Comparison of ENCODE assay signal across 8 cellular contexts in the genomic region with DNA sequence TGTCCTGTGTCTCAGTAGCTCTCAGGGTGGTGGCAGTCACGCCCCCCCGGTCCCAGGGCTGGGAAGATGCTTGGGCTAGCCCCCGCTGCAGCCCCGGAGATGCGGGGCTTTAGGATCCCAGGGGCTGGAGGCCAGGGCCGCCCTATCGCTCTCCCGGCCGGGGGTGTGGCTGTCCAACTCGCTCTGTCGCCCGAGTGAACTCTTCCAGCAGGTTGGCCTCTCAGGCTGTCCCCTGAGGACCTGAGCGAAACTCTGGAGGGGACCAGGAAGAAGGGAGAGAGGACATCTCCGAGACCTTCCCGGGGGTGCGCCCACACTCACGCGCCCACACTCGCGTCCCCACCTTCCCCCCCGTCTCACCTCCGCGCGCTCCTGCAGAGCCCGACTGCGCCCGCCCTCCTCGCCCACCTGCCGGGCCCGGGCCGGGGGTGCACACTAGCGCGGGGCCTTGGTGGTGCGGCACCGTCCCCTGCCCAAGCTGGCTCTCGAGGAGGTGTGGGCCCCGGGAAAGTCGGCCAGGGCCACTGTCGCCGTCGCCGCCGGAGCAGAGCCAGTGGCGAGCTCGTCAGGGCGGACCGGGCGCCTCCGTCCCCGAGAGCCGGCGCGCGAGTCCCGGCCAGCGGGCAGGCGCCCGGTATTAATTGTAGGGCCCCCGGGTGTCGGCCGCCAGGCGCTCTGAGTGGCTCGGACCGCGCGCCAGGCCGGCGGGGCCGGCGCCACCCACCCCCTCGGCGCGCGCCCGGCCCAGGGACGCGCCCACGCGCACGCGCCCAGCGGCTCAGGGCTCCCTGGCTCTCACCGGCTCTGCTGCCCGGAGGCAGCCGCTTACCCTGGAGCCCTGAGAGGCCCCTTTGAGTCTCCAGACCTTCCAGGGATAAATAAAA.
DNase-seq lines count a peak whose midpoint lies in the region; ATAC-seq, FAIRE-seq and TF ChIP-seq lines count a peak whose summit lies in the region.

No MANE protein-coding gene starts in this region.

- no peak for FAIRE-seq in GM12891 (lab: Jason Lieb, UNC)

- ATAC-seq in HG03457 (IDR thresholded peaks at IDR 0.05; ENCODE audit: unreplicated experiment) (no peak), HG03175 (IDR thresholded peaks at IDR 0.05; ENCODE audit: unreplicated experiment) (no peak)

- no peaks in the 10 kb centered on the region for H3K9me3 Mint-ChIP-seq in neural progenitor cell

- peaks cover 16% of the 10 kb centered on the region for H3F3A ChIP-seq in neural progenitor cell (ENCODE audit: low read depth)

- no peak for TF ChIP-seq CTCF in neural progenitor cell (IDR thresholded peaks at IDR 0.05)

- DNase-seq in GM12891 (ENCODE audit: insufficient read length, low spot score) (peak; percentile 29), NCI-H526 treated with DMSO at 0.1 percent for 48 hours (lab: John Stamatoyannopoulos, UW) (peak; percentile 1), germinal center (ENCODE audit: low spot score) (peak; percentile 19), neural progenitor cell (ENCODE audit: low spot score) (peak; percentile 84), GOT3 (lab: John Stamatoyannopoulos, UW) (no peak)
- peak; percentile 2 for DNase-seq in activated gamma-delta T cell treated with anti-CD3 and anti-CD28 coated beads, Interleukin-2, amount 50 U/mL, for 16 hours (ENCODE audit: low read depth)

- no peaks in the 10 kb centered on the region for H3K36me3 ChIP-seq in neural progenitor cell

- peak overlapping the region; percentile 88 for H3K4me3 Mint-ChIP-seq in neural progenitor cell

- peaks cover 20% of the 10 kb centered on the region for H4K20me1 ChIP-seq in neural progenitor cell (ENCODE audit: low read depth)

- peaks cover 10% of the 10 kb centered on the region for H3K27me3 ChIP-seq in neural progenitor cell

- peaks cover 14% of the 10 kb centered on the region for H3K27me3 Mint-ChIP-seq in neural progenitor cell (ENCODE audit: insufficient read depth, low read depth)

- no peaks in the 10 kb centered on the region for H3K9me3 ChIP-seq in neural progenitor cell (ENCODE audit: low read depth)

- H3K4me2 ChIP-seq in neural progenitor cell = peak overlapping the region; percentile 95

- peaks cover 43% of the 10 kb centered on the region for H3K4me1 Mint-ChIP-seq in neural progenitor cell

- H3K4me1 ChIP-seq in neural progenitor cell = peaks cover 36% of the 10 kb centered on the region

- TF ChIP-seq POLR2A in GM12891 (IDR thresholded peaks at IDR 0.05; ENCODE audit: low read depth, low read length) = no peak

- H3K27ac ChIP-seq in neural progenitor cell = no peak overlapping the region

- no peaks in the 10 kb centered on the region for H3K36me3 Mint-ChIP-seq in neural progenitor cell

- peaks cover 36% of the 10 kb centered on the region for H3K79me2 ChIP-seq in neural progenitor cell (ENCODE audit: low read depth)

- no peak overlapping the region for H3K27ac Mint-ChIP-seq in neural progenitor cell

- peak overlapping the region; percentile 94 for H3K4me3 ChIP-seq in neural progenitor cell

- H3K9ac ChIP-seq in neural progenitor cell = no peak overlapping the region

- peak overlapping the region; percentile 91 for H2AFZ ChIP-seq in neural progenitor cell (replicated peaks)

TF ChIP-seq in GM12891, 5 proteins besides CTCF, POLR2A, EP300 and RAD21:
- TF ChIP-seq TAF1 (IDR thresholded peaks at IDR 0.05; ENCODE audit: low read depth, low read length) = no peak
- no peak for TF ChIP-seq POU2F2 (IDR thresholded peaks at IDR 0.05; ENCODE audit: low read depth, low read length)
- TF ChIP-seq SPI1 (IDR thresholded peaks at IDR 0.05; ENCODE audit: low read depth, low read length) = no peak
- no peak for TF ChIP-seq POLR2AphosphoS5 (IDR thresholded peaks at IDR 0.05; ENCODE audit: low read depth, low read length)
- TF ChIP-seq PAX5 (IDR thresholded peaks at IDR 0.05; ENCODE audit: insufficient read depth, low read length, severe bottlenecking) = no peak
